ENCODE assay signal across 8 cellular contexts in genomic region chr17:58084317-58084981, GRCh38. TPM values are rescaled to one million over a fixed set of nuclear protein-coding genes. Genes with fewer than 3 reads are reported as not detected.
DNase-seq lines count a peak whose midpoint lies in the region; ATAC-seq and TF ChIP-seq lines count a peak whose summit lies in the region.

No MANE protein-coding gene starts in this region.

- DNase-seq in Karpas-422 (peak; percentile 68), T-helper 2 cell (peak; percentile 16 to 82 (median 36)), cardiac fibroblast (ENCODE audit: low read depth in 2 of 2) (peak; percentile 15 to 19)
- DNase-seq in stimulated activated CD4-positive, alpha-beta T cell treated with anti-CD3 and anti-CD28 coated beads, Interleukin-4, amount 100 ng/mL, for 4 hours: peak; percentile 35 to 50

- no peak for TF ChIP-seq CTCF in cardiac fibroblast (IDR thresholded peaks at IDR 0.05; ENCODE audit: low read depth, low read length)

- H3K27me3 ChIP-seq in Karpas-422 (ENCODE audit: low read length) (no peaks in the 10 kb centered on the region), layer of hippocampus (ENCODE audit: control insufficient read depth, insufficient read depth, low read length) (no peaks in the 10 kb centered on the region)

- no peak overlapping the region for H3K27ac ChIP-seq in Karpas-422 (ENCODE audit: low read length)
- peak overlapping the region; percentile 89 for H3K27ac ChIP-seq in layer of hippocampus (ENCODE audit: low read depth, low read length)

- H4K20me1 ChIP-seq in Karpas-422 (ENCODE audit: insufficient read depth, low read depth, low read length): peaks cover 51% of the 10 kb centered on the region

- peak overlapping the region; percentile 92 for H3K4me3 ChIP-seq in GM08714 (ENCODE audit: low read length)
- peak overlapping the region; percentile 90 for H3K4me3 ChIP-seq in Karpas-422 (ENCODE audit: low read length)
- H3K4me3 ChIP-seq in cardiac fibroblast (replicated peaks in 1 of 2; ENCODE audit: low read depth in 2 of 2, low read length in 2 of 2): peak overlapping the region; percentile 77 to 93

- no peak overlapping the region for H2AFZ ChIP-seq in Karpas-422 (ENCODE audit: low read length)

- H3K9me2 ChIP-seq in Karpas-422 (replicated peaks; ENCODE audit: insufficient read depth, low read length): no peaks in the 10 kb centered on the region

- H3K4me2 ChIP-seq in Karpas-422 (ENCODE audit: low read depth, low read length, poor library complexity, severe bottlenecking): peak overlapping the region; percentile 79

- H3K4me1 ChIP-seq in Karpas-422 (ENCODE audit: low read length): peaks cover 27% of the 10 kb centered on the region

- H3K9me3 ChIP-seq in Karpas-422 (ENCODE audit: low read length): no peaks in the 10 kb centered on the region

- peak overlapping the region; percentile 97 for H3K9ac ChIP-seq in Karpas-422 (ENCODE audit: low read length)

- peaks cover 54% of the 10 kb centered on the region for H3K79me2 ChIP-seq in Karpas-422 (ENCODE audit: low read length)

- H3K36me3 ChIP-seq in Karpas-422 (ENCODE audit: insufficient read depth, low read length): peaks cover 46% of the 10 kb centered on the region

- ATAC-seq in GM21390 (IDR thresholded peaks at IDR 0.05; ENCODE audit: unreplicated experiment): no peak
- no peak for ATAC-seq in HG02623 (IDR thresholded peaks at IDR 0.05; ENCODE audit: unreplicated experiment)

RNA-seq across cellular contexts. Expression of gene DYNLL2, which starts 1.2 kb away (rescaled TPM):
- total RNA-seq in Karpas-422 (2014; rRNA removed; shearing (Covaris generic); ENCODE audit: low replicate concordance): 18.2 and 22.7 TPM in 2 replicates

Comparison
In these comparisons a context has a peak if more than half of its experiments do, and no peak if none do; other contexts are left out.
1. DNase-seq: peak in every context shown above with its lines; median percentile 68 in Karpas-422; 42 in stimulated activated CD4-positive, alpha-beta T cell treated with anti-CD3 and anti-CD28 coated beads, Interleukin-4, amount 100 ng/mL, for 4 hours; 36 in T-helper 2 cell; 17 in cardiac fibroblast.